ENCODE assay signal across 1 cellular context in the genomic region with DNA sequence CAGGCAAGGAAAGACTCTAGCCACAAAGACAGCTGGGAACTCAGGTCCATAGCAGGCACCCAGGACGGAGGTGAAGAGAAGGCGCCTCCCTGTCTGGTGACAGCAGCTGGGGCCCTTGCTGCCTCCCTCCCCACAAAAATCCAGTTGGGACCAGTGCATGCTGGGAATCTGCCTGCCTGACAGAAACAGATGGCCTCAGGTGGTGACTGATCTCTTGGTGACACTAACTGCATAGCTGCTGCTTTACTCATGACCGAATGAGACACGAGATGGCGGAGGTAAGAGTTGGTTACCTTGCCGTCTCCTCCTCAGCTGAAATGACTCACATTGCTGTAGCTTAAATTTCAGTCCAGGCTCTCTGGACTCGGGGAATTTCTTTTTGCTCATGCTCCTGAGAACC.
TF ChIP-seq lines count a peak whose summit lies in the region.

No MANE protein-coding gene starts in this region.

TF ChIP-seq in HCT116, 20 proteins besides CTCF, POLR2A, EP300 and RAD21 (continued from another document):
- TF ChIP-seq, protein P1, sequence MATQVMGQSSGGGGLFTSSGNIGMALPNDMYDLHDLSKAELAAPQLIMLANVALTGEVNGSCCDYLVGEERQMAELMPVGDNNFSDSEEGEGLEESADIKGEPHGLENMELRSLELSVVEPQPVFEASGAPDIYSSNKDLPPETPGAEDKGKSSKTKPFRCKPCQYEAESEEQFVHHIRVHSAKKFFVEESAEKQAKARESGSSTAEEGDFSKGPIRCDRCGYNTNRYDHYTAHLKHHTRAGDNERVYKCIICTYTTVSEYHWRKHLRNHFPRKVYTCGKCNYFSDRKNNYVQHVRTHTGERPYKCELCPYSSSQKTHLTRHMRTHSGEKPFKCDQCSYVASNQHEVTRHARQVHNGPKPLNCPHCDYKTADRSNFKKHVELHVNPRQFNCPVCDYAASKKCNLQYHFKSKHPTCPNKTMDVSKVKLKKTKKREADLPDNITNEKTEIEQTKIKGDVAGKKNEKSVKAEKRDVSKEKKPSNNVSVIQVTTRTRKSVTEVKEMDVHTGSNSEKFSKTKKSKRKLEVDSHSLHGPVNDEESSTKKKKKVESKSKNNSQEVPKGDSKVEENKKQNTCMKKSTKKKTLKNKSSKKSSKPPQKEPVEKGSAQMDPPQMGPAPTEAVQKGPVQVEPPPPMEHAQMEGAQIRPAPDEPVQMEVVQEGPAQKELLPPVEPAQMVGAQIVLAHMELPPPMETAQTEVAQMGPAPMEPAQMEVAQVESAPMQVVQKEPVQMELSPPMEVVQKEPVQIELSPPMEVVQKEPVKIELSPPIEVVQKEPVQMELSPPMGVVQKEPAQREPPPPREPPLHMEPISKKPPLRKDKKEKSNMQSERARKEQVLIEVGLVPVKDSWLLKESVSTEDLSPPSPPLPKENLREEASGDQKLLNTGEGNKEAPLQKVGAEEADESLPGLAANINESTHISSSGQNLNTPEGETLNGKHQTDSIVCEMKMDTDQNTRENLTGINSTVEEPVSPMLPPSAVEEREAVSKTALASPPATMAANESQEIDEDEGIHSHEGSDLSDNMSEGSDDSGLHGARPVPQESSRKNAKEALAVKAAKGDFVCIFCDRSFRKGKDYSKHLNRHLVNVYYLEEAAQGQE (IDR thresholded peaks at IDR 0.05; ENCODE audit: low read depth), result no peak
- TF ChIP-seq FOSL1 (IDR thresholded peaks at IDR 0.05; ENCODE audit: low read depth) (peak; percentile 94), YY1 (IDR thresholded peaks at IDR 0.05; ENCODE audit: extremely low read depth, insufficient replicate concordance, low read depth, low read length) (peak; percentile 86)
